Comparison of ENCODE assay signal across 9 cellular contexts in genomic region chr16:10940501-10941079, GRCh38. TPM values are rescaled to one million over a fixed set of nuclear protein-coding genes. Genes with fewer than 3 reads are reported as not detected.
A peak's percentile ranks its signal among the peaks of the same experiment; 100 is the strongest.
DNase-seq lines count a peak whose midpoint lies in the region; ATAC-seq, FAIRE-seq and TF ChIP-seq lines count a peak whose summit lies in the region.
"Had no signal": no experiment of that assay in that cellular context is flagged by ENCODE, and none has a peak within 500 bp of the region (broad histone marks: within the 10 kb centered on the region; RNA-seq: fewer than 3 reads in every experiment).

No MANE protein-coding gene starts in this region.

- TF ChIP-seq EP300 in A549 (IDR thresholded peaks at IDR 0.05), result no peak

- H3K4me3 ChIP-seq in A549, result peak overlapping the region; percentile 87; the same call in 2 of the 3 replicates
- peak overlapping the region; percentile 79 for H3K4me3 ChIP-seq in HUES6 (ENCODE audit: low read depth, low read length)
- peak overlapping the region; percentile 60 for H3K4me3 ChIP-seq in urinary bladder (ENCODE audit: low read depth, low read length)

- H3K27me3 Mint-ChIP-seq in MCF 10A (ENCODE audit: insufficient read depth, unreplicated experiment), result no peaks in the 10 kb centered on the region

- H3K27me3 ChIP-seq in HUES6 (ENCODE audit: control insufficient read depth, insufficient read depth, low read length), result no peaks in the 10 kb centered on the region; the same call in 1 of the 2 replicates

- H3K36me3 ChIP-seq in HUES6 (ENCODE audit: control insufficient read depth, insufficient read depth, low read length), result peaks cover 15% of the 10 kb centered on the region
- H3K36me3 ChIP-seq in urinary bladder (ENCODE audit: insufficient read depth), result no peaks in the 10 kb centered on the region

- peak overlapping the region in 1 of 2 experiments; percentile 91; a peak in 4 of 6 replicates for H3K27ac ChIP-seq in A549
- no peak overlapping the region for H3K27ac ChIP-seq in HUES6 (ENCODE audit: low read depth, low read length)
- H3K27ac ChIP-seq in urinary bladder (ENCODE audit: low read depth), result no peak overlapping the region
- H3K27ac ChIP-seq: epithelial cell of prostate had no signal

- no peak for TF ChIP-seq RAD21 in A549 (conservative IDR thresholded peaks at IDR 0.05 in 1 of 2, IDR thresholded peaks at IDR 0.05 in 1 of 2)

- peak overlapping the region; percentile 56 for H3K9ac ChIP-seq in HUES6 (ENCODE audit: low read length)

- TF ChIP-seq CTCF in A549 (IDR thresholded peaks at IDR 0.05) (no peak), MCF 10A (IDR thresholded peaks at IDR 0.05; ENCODE audit: unreplicated experiment) (no peak)

- no peak for DNase-seq in A549 (ENCODE audit: low read depth in 1 of 2, low spot score in 1 of 2)
- DNase-seq in MCF 10A (ENCODE audit: unreplicated experiment), result no peak
- DNase-seq in medulla oblongata (ENCODE audit: extremely low spot score), result peak; percentile 48
- no peak for DNase-seq in stimulated activated CD4-positive, alpha-beta T cell treated with anti-CD3 and anti-CD28 coated beads, Interleukin-15, amount 100 ng/mL, for 24 hours
- DNase-seq in 8988T, result no peak
- DNase-seq in activated CD8-positive, alpha-beta memory T cell treated with anti-CD3 and anti-CD28 coated beads, Interleukin-2, amount 50 U/mL, for 4 hours, result no peak

- FAIRE-seq in A549 (lab: Jason Lieb, UNC), result no peak

- 84% methylated on average over 7 of the region's 8 CpGs for WGBS in A549 (ENCODE audit: missing lambda C conversion rate)
- WGBS in urinary bladder, result 19% methylated on average over 8 of the region's 8 CpGs

- H3K27ac Mint-ChIP-seq in MCF 10A (ENCODE audit: low read depth, unreplicated experiment), result no peak overlapping the region

- no peak for ATAC-seq in A549

- TF ChIP-seq POLR2A in A549 (IDR thresholded peaks at IDR 0.05; ENCODE audit: low read length), result no peak

- POLR2A ChIA-PET in A549 (lab: Yijun Ruan, JAX) (interaction anchor here (0.6 to 0.7 kb wide), 2 partner anchors 24 to 316 kb away, joined by 3 read pairs; partner anchors contain the start of gene SOCS1), MCF 10A (lab: Yijun Ruan, JAX) (interaction anchor here (0.8 to 2.4 kb wide), 3 partner anchors 112 to 802 kb away, joined by 3 to 6 read pairs (median 3); partner anchors contain the start of genes NUBP1 and TXNDC11)

- H3K4me1 Mint-ChIP-seq in MCF 10A (ENCODE audit: insufficient read depth, unreplicated experiment), result peaks cover 43% of the 10 kb centered on the region

- H3K4me1 ChIP-seq in A549 (peaks cover 24% of the 10 kb centered on the region), HUES6 (ENCODE audit: control insufficient read depth, insufficient read depth, low read length) (peaks cover 28% of the 10 kb centered on the region), urinary bladder (ENCODE audit: insufficient read depth) (peaks cover 7% of the 10 kb centered on the region)

- CTCF ChIA-PET in A549 (lab: Yijun Ruan, JAX) (interaction anchor here (2.7 to 3.7 kb wide), 2 partner anchors 13 to 22 kb away, joined by 10 to 11 read pairs; no protein-coding TSS in a partner anchor), MCF 10A (lab: Yijun Ruan, JAX) (interaction anchor here (0.6 to 2.7 kb wide), 9 partner anchors 8 to 619 kb away, joined by 3 to 9 read pairs (median 5); no protein-coding TSS in a partner anchor)

- peaks cover 8% of the 10 kb centered on the region for H3K36me3 Mint-ChIP-seq in MCF 10A (ENCODE audit: insufficient read depth, unreplicated experiment)

- peak overlapping the region; percentile 94 for H3K4me3 Mint-ChIP-seq in MCF 10A (ENCODE audit: unreplicated experiment)

- H3K9me3 ChIP-seq in A549 (no peaks in the 10 kb centered on the region), HUES6 (ENCODE audit: control insufficient read depth, insufficient read depth, low read depth, low read length) (no peaks in the 10 kb centered on the region)

- peak overlapping the region; percentile 90 for H3K4me2 ChIP-seq in A549

- H3K9me3 Mint-ChIP-seq in MCF 10A (ENCODE audit: unreplicated experiment), result no peaks in the 10 kb centered on the region

- TSS peak; percentile 22 for BruUV-seq in MCF 10A (replicated peaks; lab: Mats Ljungman, UMichigan)

- intact Hi-C loops in MCF 10A (cut with micrococcal nuclease), result loop anchor here (5.0 kb wide), 1 partner anchor 78 kb away; no protein-coding TSS in a partner anchor

TF ChIP-seq in A549, 52 proteins besides CTCF, POLR2A, EP300 and RAD21:
- TF ChIP-seq ESRRA (IDR thresholded peaks at IDR 0.05; ENCODE audit: borderline replicate concordance, low read length), result no peak
- TF ChIP-seq GATA3 (IDR thresholded peaks at IDR 0.05; ENCODE audit: borderline replicate concordance), result no peak
- TF ChIP-seq SMC3 (IDR thresholded peaks at IDR 0.05), result no peak
- no peak for TF ChIP-seq TP53 (CRISPR knock-in tag; IDR thresholded peaks at IDR 0.05)
- TF ChIP-seq PHF8 (IDR thresholded peaks at IDR 0.05; ENCODE audit: borderline replicate concordance, low read depth), result no peak
- TF ChIP-seq CHD4 (IDR thresholded peaks at IDR 0.05; ENCODE audit: borderline replicate concordance), result no peak
- no peak for TF ChIP-seq HES2 (IDR thresholded peaks at IDR 0.05)
- TF ChIP-seq CBX8 (IDR thresholded peaks at IDR 0.05), result no peak
- no peak for TF ChIP-seq ATOH8 (CRISPR knock-in tag; IDR thresholded peaks at IDR 0.05; ENCODE audit: low read depth)
- TF ChIP-seq MAX (IDR thresholded peaks at IDR 0.05), result no peak
- no peak for TF ChIP-seq MAZ (IDR thresholded peaks at IDR 0.05; ENCODE audit: borderline replicate concordance, low read depth, low read length)
- TF ChIP-seq RCOR1 (IDR thresholded peaks at IDR 0.05; ENCODE audit: low read depth, low read length), result no peak
- no peak for TF ChIP-seq SREBF2 (IDR thresholded peaks at IDR 0.05)

RNA-seq across cellular contexts. Expression of gene DEXI, which starts 1.7 kb away (rescaled TPM):
- polyA plus RNA-seq in A549 (2011; rRNA removed), result 22.0 and 27.1 TPM in 2 replicates
- 45.9 and 57.8 TPM in 2 replicates for polyA plus RNA-seq in A549 (2012; cell fraction: cytosol; rRNA removed)
- 45.3 and 46.2 TPM in 2 replicates for polyA plus RNA-seq in A549 (2012; cell fraction: nucleus; rRNA removed)
- 31.9 to 34.0 TPM (median 33.0 TPM) in 3 replicates for polyA plus RNA-seq in A549 (2017; fragmentation: RNase III; extraction: RNeasy Plus Mini Kit Qiagen cat#74134 plus additional on column Dnase treatment)
- polyA minus RNA-seq in A549 (2011; rRNA and poly(A)+ RNA removed), result 16.8 and 26.1 TPM in 2 replicates
- total RNA-seq in MCF 10A (2022), result 21.6 and 24.1 TPM in 2 replicates
- 20.8 TPM for total RNA-seq in urinary bladder
- 64.5 TPM for polyA plus RNA-seq in urinary bladder

RNA-seq across cellular contexts. Expression of gene CLEC16A, which starts 3.8 kb away (rescaled TPM):
- polyA plus RNA-seq in A549 (2011; rRNA removed) (10.4 and 10.6 TPM in 2 replicates), A549 (2017; fragmentation: RNase III; extraction: RNeasy Plus Mini Kit Qiagen cat#74134 plus additional on column Dnase treatment) (8.3 to 8.5 TPM (median 8.4 TPM) in 3 replicates), urinary bladder (10.9 TPM)
- polyA plus RNA-seq in A549 (2012; cell fraction: cytosol; rRNA removed), result 8.6 and 10.8 TPM in 2 replicates
- 14.2 and 15.6 TPM in 2 replicates for polyA plus RNA-seq in A549 (2012; cell fraction: nucleus; rRNA removed)
- polyA minus RNA-seq in A549 (2011; rRNA and poly(A)+ RNA removed), result 27.4 and 34.2 TPM in 2 replicates
- total RNA-seq in MCF 10A (2022) (29.1 and 32.4 TPM in 2 replicates), urinary bladder (19.9 TPM)
